ENCODE assay signal across 8 cellular contexts in the genomic region with DNA sequence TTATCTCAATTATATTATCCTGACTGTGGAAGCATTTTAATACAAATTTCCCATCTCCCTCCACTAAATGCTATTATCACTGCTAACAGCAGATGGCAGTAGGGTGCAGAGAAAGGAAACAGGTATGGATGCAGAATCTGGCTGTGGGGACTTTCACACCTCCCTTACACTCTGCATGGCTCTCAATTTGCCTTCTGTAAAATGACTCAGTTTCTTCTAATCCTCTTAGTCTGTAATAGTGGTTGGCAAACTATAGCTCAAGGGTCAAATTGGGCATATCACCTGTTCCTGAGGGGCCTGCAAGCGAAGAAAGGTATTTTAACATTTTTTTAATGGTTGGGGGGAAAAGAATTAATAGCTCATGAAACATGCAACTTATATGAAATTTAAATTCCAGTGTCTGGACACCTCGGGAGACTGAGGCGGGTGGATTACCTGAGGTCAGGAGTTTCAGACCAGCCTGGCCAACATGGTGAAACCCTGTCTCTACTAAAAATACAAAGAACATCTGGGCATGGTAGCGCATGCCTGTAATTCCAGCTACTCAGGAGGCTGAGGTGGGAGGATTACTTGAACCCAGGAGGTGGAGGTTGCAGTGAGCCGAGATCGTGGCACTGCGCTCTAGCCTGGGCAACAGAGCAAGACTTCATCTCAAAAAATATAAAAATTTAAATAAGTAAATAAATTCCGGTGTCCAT.
A peak's percentile ranks its signal among the peaks of the same experiment; 100 is the strongest.
DNase-seq lines count a peak whose midpoint lies in the region; ATAC-seq and TF ChIP-seq lines count a peak whose summit lies in the region.

No MANE protein-coding gene starts in this region.

- peaks cover 16% of the 10 kb centered on the region for H3K4me1 Mint-ChIP-seq in Caco-2 (ENCODE audit: low read depth, unreplicated experiment)
- peaks cover 54% of the 10 kb centered on the region for H3K4me1 Mint-ChIP-seq in activated T-cell treated with anti-CD3 and anti-CD28 coated beads, Interleukin-2, amount 50 U/mL, for 24 hours (ENCODE audit: low read depth)

- H3K27me3 Mint-ChIP-seq in Caco-2 (ENCODE audit: insufficient read depth, unreplicated experiment) = no peaks in the 10 kb centered on the region
- no peaks in the 10 kb centered on the region for H3K27me3 Mint-ChIP-seq in activated T-cell treated with anti-CD3 and anti-CD28 coated beads, Interleukin-2, amount 50 U/mL, for 24 hours

- DNase-seq in Caco-2 (peak; percentile 72 to 89), NCI-H82 (lab: John Stamatoyannopoulos, UW) (peak; percentile 84), foreskin keratinocyte (peak; percentile 22 to 56), osteoblast (ENCODE audit: insufficient read length, low spot score, missing footprints) (no peak), upper lobe of left lung (peak in 1 of 2 donors; percentile 45)
- no peak for DNase-seq in activated T-cell treated with anti-CD3 and anti-CD28 coated beads, Interleukin-2, amount 50 U/mL, for 24 hours

- ATAC-seq in HG03439 (IDR thresholded peaks at IDR 0.05; ENCODE audit: unreplicated experiment) = peak; percentile 45
- ATAC-seq in foreskin keratinocyte = peak; percentile 26
- peak; percentile 82 to 85 for ATAC-seq in upper lobe of left lung (ENCODE audit: low FRiP score in 2 of 2)
- ATAC-seq in HG03039 (IDR thresholded peaks at IDR 0.05; ENCODE audit: unreplicated experiment) = no peak

- POLR2A ChIA-PET in Caco-2 (lab: Charles Lee) = interaction anchor here (1.2 to 2.3 kb wide), 3 partner anchors 84 to 111 kb away, joined by 11 to 16 read pairs (median 11); a partner anchor contains a TSS

- H3K27ac Mint-ChIP-seq in Caco-2 (ENCODE audit: unreplicated experiment) = peak overlapping the region; percentile 11
- H3K27ac Mint-ChIP-seq in activated T-cell treated with anti-CD3 and anti-CD28 coated beads, Interleukin-2, amount 50 U/mL, for 24 hours = peak overlapping the region; percentile 96

- no peak overlapping the region for H3K4me3 Mint-ChIP-seq in Caco-2 (ENCODE audit: unreplicated experiment)
- H3K4me3 Mint-ChIP-seq in activated T-cell treated with anti-CD3 and anti-CD28 coated beads, Interleukin-2, amount 50 U/mL, for 24 hours = peak overlapping the region; percentile 56

- intact Hi-C loops in Caco-2 (cut with micrococcal nuclease; ENCODE audit: unreplicated experiment) = loop anchor here (1.0 to 10.0 kb wide), 5 partner anchors 77 to 348 kb away; a partner anchor contains a TSS

- H3K4me3 ChIP-seq in Caco-2 (ENCODE audit: low read depth, low read length) (no peak overlapping the region), osteoblast (ENCODE audit: insufficient read depth, low read length) (no peak overlapping the region), upper lobe of left lung (no peak overlapping the region)

- H3K36me3 Mint-ChIP-seq in Caco-2 (ENCODE audit: insufficient read depth, unreplicated experiment) = peaks cover 100% of the 10 kb centered on the region
- peaks cover 77% of the 10 kb centered on the region for H3K36me3 Mint-ChIP-seq in activated T-cell treated with anti-CD3 and anti-CD28 coated beads, Interleukin-2, amount 50 U/mL, for 24 hours (ENCODE audit: low read depth)

- H3K27me3 ChIP-seq in Caco-2 (replicated peaks; ENCODE audit: control insufficient read depth, insufficient read depth, low read length) = no peaks in the 10 kb centered on the region
- no peaks in the 10 kb centered on the region for H3K27me3 ChIP-seq in foreskin keratinocyte
- no peaks in the 10 kb centered on the region for H3K27me3 ChIP-seq in osteoblast (ENCODE audit: insufficient read depth, low read length)
- no peaks in the 10 kb centered on the region for H3K27me3 ChIP-seq in upper lobe of left lung

- no peaks in the 10 kb centered on the region for H4K20me1 ChIP-seq in osteoblast (ENCODE audit: insufficient read depth, low read length)

- no peaks in the 10 kb centered on the region for H3K9me3 Mint-ChIP-seq in Caco-2 (ENCODE audit: unreplicated experiment)
- H3K9me3 Mint-ChIP-seq in activated T-cell treated with anti-CD3 and anti-CD28 coated beads, Interleukin-2, amount 50 U/mL, for 24 hours = no peaks in the 10 kb centered on the region

- no peak overlapping the region for H3K4me2 ChIP-seq in osteoblast (ENCODE audit: insufficient read depth, low read length)

- H3K4me1 ChIP-seq in Caco-2 = peaks cover 7% of the 10 kb centered on the region
- H3K4me1 ChIP-seq in foreskin keratinocyte = peaks cover 22% of the 10 kb centered on the region
- peaks cover 58% of the 10 kb centered on the region for H3K4me1 ChIP-seq in osteoblast (ENCODE audit: insufficient read depth, low read length)
- peaks cover 18 to 29% (median 27%) of the 10 kb centered on the region in 4 donors for H3K4me1 ChIP-seq in upper lobe of left lung

- BruUV-seq in Caco-2 (replicated peaks; lab: Mats Ljungman, UMichigan) = no TSS peak

- peaks cover 35% of the 10 kb centered on the region for H3K79me2 ChIP-seq in osteoblast (ENCODE audit: insufficient read depth, low read length)

- H2AFZ ChIP-seq in osteoblast (ENCODE audit: low read length) = no peak overlapping the region

- CTCF ChIA-PET in Caco-2 (lab: Charles Lee) = interaction anchor here (0.6 to 6.5 kb wide), 19 partner anchors 10 to 169 kb away, joined by 3 to 261 read pairs (median 4); a partner anchor contains a TSS

- H3K27ac ChIP-seq in foreskin keratinocyte (peak overlapping the region; percentile 81), osteoblast (ENCODE audit: low read depth, low read length) (peak overlapping the region; percentile 96), upper lobe of left lung (peak overlapping the region; percentile 74 to 86 (median 80))

- TF ChIP-seq CTCF in Caco-2 (IDR thresholded peaks at IDR 0.05; ENCODE audit: insufficient read depth in 1 of 2, low read depth in 1 of 2, low read length in 1 of 2, severe bottlenecking in 1 of 2, unreplicated experiment in 1 of 2) (peak; percentile 98), foreskin keratinocyte (conservative IDR thresholded peaks at IDR 0.05) (peak; percentile 96), osteoblast (IDR thresholded peaks at IDR 0.05; ENCODE audit: extremely low read depth, low read depth, low read length) (peak; percentile 83), upper lobe of left lung (IDR thresholded peaks at IDR 0.05) (peak; percentile 65 to 96 (median 92))

- TF ChIP-seq EP300 in upper lobe of left lung (IDR thresholded peaks at IDR 0.05) = no peak

- H3K36me3 ChIP-seq in Caco-2 (ENCODE audit: control insufficient read depth, insufficient read depth, low read length) (peaks cover 17% of the 10 kb centered on the region), osteoblast (ENCODE audit: insufficient read depth, low read length) (peaks cover 28% of the 10 kb centered on the region), upper lobe of left lung (peaks cover 7 to 67% (median 34%) of the 10 kb centered on the region in 4 donors)

- H3K9me3 ChIP-seq in Caco-2 (no peaks in the 10 kb centered on the region), osteoblast (ENCODE audit: low read depth, low read length) (no peaks in the 10 kb centered on the region), upper lobe of left lung (no peaks in the 10 kb centered on the region)

- WGBS in upper lobe of left lung, 2 donors = 85 to 90% methylated on average over 8 of the region's 8 CpGs

- TF ChIP-seq POLR2A in upper lobe of left lung (IDR thresholded peaks at IDR 0.05) = no peak

Comparison
In these comparisons a context has a peak if more than half of its experiments do, and no peak if none do; other contexts are left out.
1. DNase-seq: peak in Caco-2 (2 of 2), NCI-H82 (single experiment) and foreskin keratinocyte (2 of 2); none in activated T-cell treated with anti-CD3 and anti-CD28 coated beads, Interleukin-2, amount 50 U/mL, for 24 hours (single experiment) and osteoblast (single experiment).
2. Peak in every context shown above with its lines, with median percentiles within 50 percentile points of each other: CTCF ChIP-seq and H3K27ac ChIP-seq.